11 cellular contexts compared by ENCODE assay signal in the genomic region with DNA sequence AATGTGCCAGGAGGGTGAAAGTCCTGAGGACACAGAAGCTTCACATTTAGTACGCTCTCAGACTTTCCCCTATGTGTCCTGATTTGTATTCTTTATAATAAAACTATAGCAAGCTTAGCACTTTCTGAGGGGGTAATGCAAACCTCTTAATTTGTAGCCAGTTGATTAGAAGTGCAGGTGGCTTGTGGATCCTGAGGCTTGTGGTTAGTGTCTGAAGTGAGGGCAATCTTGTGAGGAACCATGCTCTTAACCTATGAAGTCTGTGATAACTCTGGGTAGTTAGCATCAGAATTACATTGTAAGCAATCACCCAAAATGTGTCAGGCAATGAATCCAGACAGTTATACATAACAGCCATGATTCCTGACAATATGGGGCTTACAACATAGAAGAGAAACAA. TPM values are rescaled to one million over a fixed set of nuclear protein-coding genes. Genes with fewer than 3 reads are reported as not detected.
"Had no signal": no experiment of that assay in that cellular context is flagged by ENCODE, and none has a peak within 500 bp of the region (broad histone marks: within the 10 kb centered on the region; RNA-seq: fewer than 3 reads in every experiment).

No MANE protein-coding gene starts in this region.

- DNase-seq: GM23248, GOT3, H7, H9, HCEC 1CT, HFFc6 had no signal

- H2AFZ ChIP-seq: GM23248, GM23338 had no signal

- H3K9ac ChIP-seq: GM23248 had no signal

- H3K4me3 ChIP-seq: GM23248, GM23338, HAP-1 had no signal

- ATAC-seq: GM23338, HCT116 had no signal

- H3K27ac ChIP-seq: GM23248 had no signal

- H3K9me3 ChIP-seq: HAP-1 had no signal

- H3K4me2 ChIP-seq: GM23338 had no signal

RNA-seq across cellular contexts. Expression of a gene that starts 51.1 kb away (rescaled TPM):
- total RNA-seq: GM23248, GM23338, H1, H4, H7, H9, HFFc6 had no signal
- polyA plus RNA-seq: GM23248, GM23338 had no signal

RNA-seq across cellular contexts. Expression of a gene that starts 59.1 kb away (rescaled TPM):
- total RNA-seq: GM23248, GM23338, H1, H4, H7, H9, HFFc6 had no signal
- polyA plus RNA-seq: GM23248, GM23338, H1 had no signal
